ENCODE assay signal across 9 cellular contexts in the genomic region with DNA sequence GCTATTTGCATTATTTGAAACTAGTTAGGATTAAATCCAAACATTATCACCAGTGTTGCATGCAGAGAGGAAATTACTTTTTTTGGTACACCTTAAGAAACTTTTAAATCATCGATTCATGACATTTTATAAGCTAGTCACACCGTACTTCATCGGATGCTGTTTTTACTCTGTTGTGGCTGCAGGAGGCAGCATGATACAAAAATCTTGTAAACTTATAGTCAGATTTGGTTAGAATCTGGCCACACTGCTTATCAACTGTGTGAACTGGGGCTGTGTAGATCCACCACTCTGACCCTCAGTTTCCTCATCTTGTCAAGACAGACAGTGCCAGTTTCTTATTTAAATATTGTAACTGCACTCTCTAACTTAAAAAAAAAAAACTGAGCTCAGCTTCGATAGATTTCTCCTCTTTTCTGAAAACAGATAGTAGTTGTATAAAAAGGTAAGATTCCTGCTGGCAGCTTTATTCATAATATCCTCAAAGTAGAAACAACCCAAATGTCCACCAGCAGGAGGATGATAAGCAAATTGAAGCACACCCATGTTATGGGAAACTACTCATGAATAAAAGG.
A peak's percentile ranks its signal among the peaks of the same experiment; 100 is the strongest.
DNase-seq lines count a peak whose midpoint lies in the region; ATAC-seq and TF ChIP-seq lines count a peak whose summit lies in the region.
"Had no signal": no experiment of that assay in that cellular context is flagged by ENCODE, and none has a peak within 500 bp of the region (broad histone marks: within the 10 kb centered on the region; RNA-seq: fewer than 3 reads in every experiment).

No MANE protein-coding gene starts in this region.

- intact Hi-C loops in Calu3 (cut with micrococcal nuclease; ENCODE audit: unreplicated experiment), result loop anchor here (1.0 to 5.0 kb wide), 3 partner anchors 43 to 584 kb away; no protein-coding TSS in a partner anchor
- intact Hi-C loops in dorsolateral prefrontal cortex (cut with DNase I), result no loop called here

- no peaks in the 10 kb centered on the region for H3K4me1 ChIP-seq in mesendoderm (ENCODE audit: control insufficient read depth, low read depth, low read length)

- H3K56ac ChIP-seq in mesendoderm (ENCODE audit: low read length), result no peak overlapping the region

- no CpG with 5 or more reads among the region's 4 CpGs for WGBS in mesendoderm (ENCODE audit: extremely low coverage, insufficient coverage, low lambda C conversion rate)

- no peaks in the 10 kb centered on the region for H3K27me3 ChIP-seq in dorsolateral prefrontal cortex
- no peaks in the 10 kb centered on the region for H3K27me3 ChIP-seq in mesendoderm (ENCODE audit: insufficient read depth, low read length, poor library complexity)

- H2AK5ac ChIP-seq in mesendoderm (ENCODE audit: low read length), result no peak overlapping the region

- no peak overlapping the region for H3K4me3 Mint-ChIP-seq in Calu3 (ENCODE audit: low read depth, unreplicated experiment)

- no peak overlapping the region for H4K8ac ChIP-seq in mesendoderm (ENCODE audit: low read depth, low read length)

- H3K9ac ChIP-seq in mesendoderm (ENCODE audit: low read length), result no peak overlapping the region

- TF ChIP-seq CTCF in Calu3 (IDR thresholded peaks at IDR 0.05; ENCODE audit: unreplicated experiment) (peak; percentile 32), dorsolateral prefrontal cortex (IDR thresholded peaks at IDR 0.05 in 54 of 56, conservative IDR thresholded peaks at IDR 0.05 in 2 of 56; ENCODE audit: low read depth in 1 of 56, partially characterized antibody in 56 of 56) (peak in 55 of 56 donors; percentile 29 to 70 (median 52))

- no peak overlapping the region for H4K5ac ChIP-seq in mesendoderm (ENCODE audit: low read length)

- H3K36me3 ChIP-seq in mesendoderm (ENCODE audit: control insufficient read depth, insufficient read depth, low read length), result no peaks in the 10 kb centered on the region

- no peak overlapping the region for H3K4me2 ChIP-seq in mesendoderm (ENCODE audit: low read length)

- no peaks in the 10 kb centered on the region for H3K79me2 ChIP-seq in mesendoderm (ENCODE audit: control insufficient read depth, insufficient read depth, low read length)

- no peaks in the 10 kb centered on the region for H3K4me1 Mint-ChIP-seq in Calu3 (ENCODE audit: low read depth, unreplicated experiment)

- no peak overlapping the region for H3K23ac ChIP-seq in mesendoderm (ENCODE audit: low read length)

- peaks cover 25% of the 10 kb centered on the region for H3K27me3 Mint-ChIP-seq in Calu3 (ENCODE audit: unreplicated experiment)

- no peak overlapping the region for H2BK5ac ChIP-seq in mesendoderm (ENCODE audit: low read length)

- no peak overlapping the region for H2BK15ac ChIP-seq in mesendoderm (replicated peaks; ENCODE audit: low read depth)

- CTCF ChIA-PET in Calu3 (lab: Charles Lee), result interaction anchor here (0.6 to 2.0 kb wide), 14 partner anchors 11 to 737 kb away, joined by 3 to 41 read pairs (median 4); no protein-coding TSS in a partner anchor

- H2BK120ac ChIP-seq in mesendoderm (ENCODE audit: low read depth, low read length), result no peak overlapping the region

- H3K18ac ChIP-seq in mesendoderm (ENCODE audit: low read length), result no peak overlapping the region

- H3K4me3 ChIP-seq in dorsolateral prefrontal cortex (no peak overlapping the region), mesendoderm (ENCODE audit: low read length) (no peak overlapping the region)

- no peak overlapping the region for H3K4ac ChIP-seq in mesendoderm (ENCODE audit: low read depth, low read length)

- H3K27ac Mint-ChIP-seq in Calu3 (ENCODE audit: unreplicated experiment), result no peak overlapping the region

- ATAC-seq in HG02571 (IDR thresholded peaks at IDR 0.05; ENCODE audit: unreplicated experiment), result no peak
- ATAC-seq in HG02588 (IDR thresholded peaks at IDR 0.05; ENCODE audit: unreplicated experiment), result no peak

- BruUV-seq in Calu3 (replicated peaks; lab: Mats Ljungman, UMichigan), result no TSS peak

- no peaks in the 10 kb centered on the region for H3K36me3 Mint-ChIP-seq in Calu3 (ENCODE audit: insufficient read depth, unreplicated experiment)

- H3K9me3 Mint-ChIP-seq in Calu3 (ENCODE audit: low read depth, unreplicated experiment), result no peaks in the 10 kb centered on the region

- no peak for DNase-seq in Calu3
- peak; percentile 49 for DNase-seq in NCI-H2227 (lab: John Stamatoyannopoulos, UW; ENCODE audit: unreplicated experiment)
- no peak for DNase-seq in dorsolateral prefrontal cortex
- DNase-seq in mesendoderm, result peak; percentile 26
- DNase-seq in NCI-H187 treated with DMSO at 0.1 percent for 48 hours (lab: John Stamatoyannopoulos, UW), result no peak
- DNase-seq in putamen (ENCODE audit: low spot score), result no peak
- DNase-seq: NCI-H345 had no signal

- no peaks in the 10 kb centered on the region for H3K79me1 ChIP-seq in mesendoderm (ENCODE audit: low read length)

- H3K27ac ChIP-seq in dorsolateral prefrontal cortex (no peak overlapping the region), mesendoderm (ENCODE audit: low read depth, low read length) (no peak overlapping the region)

Comparison
In these comparisons a context has a peak if more than half of its experiments do, and no peak if none do; other contexts are left out.
1. DNase-seq: peak in NCI-H2227 (single experiment) and mesendoderm (single experiment); none in Calu3 (single experiment), dorsolateral prefrontal cortex (0 of 10), NCI-H187 treated with DMSO at 0.1 percent for 48 hours (single experiment) and putamen (single experiment).